Comparison of ENCODE assay signal across 8 cellular contexts in the genomic region with DNA sequence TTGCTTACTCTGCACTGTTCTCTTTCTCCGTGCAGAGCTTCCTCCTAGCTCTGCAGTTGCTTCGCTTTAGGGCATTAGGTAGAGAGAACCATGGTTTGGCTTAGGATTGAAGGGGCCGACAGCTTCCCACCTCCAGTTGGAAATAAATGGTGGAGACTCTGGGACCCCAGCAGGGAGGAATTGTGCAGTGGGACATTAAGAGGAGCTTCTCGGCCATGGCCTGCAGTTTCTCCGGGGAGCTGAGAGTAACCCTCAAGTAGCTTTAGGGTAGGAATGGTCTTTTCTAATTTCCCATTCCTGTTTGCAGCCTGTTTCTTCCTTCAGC. TPM values are rescaled to one million over a fixed set of nuclear protein-coding genes. Genes with fewer than 3 reads are reported as not detected.
DNase-seq lines count a peak whose midpoint lies in the region; ATAC-seq and TF ChIP-seq lines count a peak whose summit lies in the region.

No MANE protein-coding gene starts in this region.

- no peaks in the 10 kb centered on the region for H3K27me3 Mint-ChIP-seq in Caco-2 (ENCODE audit: insufficient read depth, unreplicated experiment)

- H3K27me3 ChIP-seq in Caco-2 (replicated peaks; ENCODE audit: control insufficient read depth, insufficient read depth, low read length), result no peaks in the 10 kb centered on the region
- no peaks in the 10 kb centered on the region for H3K27me3 ChIP-seq in PC-9 (ENCODE audit: insufficient read depth, low read depth)
- H3K27me3 ChIP-seq in fibroblast of lung (ENCODE audit: control insufficient read depth, insufficient read depth, low read length), result no peaks in the 10 kb centered on the region

- H3K4me3 ChIP-seq in Caco-2 (ENCODE audit: low read depth, low read length) (peak overlapping the region; percentile 82), PC-9 (peak overlapping the region; percentile 74), fibroblast of lung (replicated peaks in 1 of 4; ENCODE audit: control extremely low read depth in 1 of 4, insufficient read depth in 1 of 4, low read depth in 3 of 4, low read length in 4 of 4) (peak overlapping the region; percentile 81 to 92 (median 86))

- no peaks in the 10 kb centered on the region for H3K9me3 Mint-ChIP-seq in Caco-2 (ENCODE audit: unreplicated experiment)

- no peaks in the 10 kb centered on the region for H3K9me3 ChIP-seq in Caco-2
- no peaks in the 10 kb centered on the region for H3K9me3 ChIP-seq in PC-9 (ENCODE audit: insufficient read depth, low read depth)
- no peaks in the 10 kb centered on the region for H3K9me3 ChIP-seq in fibroblast of lung (ENCODE audit: control insufficient read depth, insufficient read depth, low read depth, low read length)

- no peak overlapping the region for H3K9ac ChIP-seq in fibroblast of lung (ENCODE audit: insufficient read depth, low read length)

- H3K4me2 ChIP-seq in PC-9, result peak overlapping the region; percentile 84
- H3K4me2 ChIP-seq in fibroblast of lung (ENCODE audit: extremely low read depth, insufficient read depth, low read length), result peak overlapping the region; percentile 94

- H3K27ac Mint-ChIP-seq in Caco-2 (ENCODE audit: unreplicated experiment), result no peak overlapping the region

- intact Hi-C loops in Caco-2 (cut with micrococcal nuclease; ENCODE audit: unreplicated experiment), result loop anchor here (5.0 kb wide), 1 partner anchor 207 kb away; the partner anchor contains the start of genes ARL3 and SFXN2
- intact Hi-C loops in PC-9 (cut with micrococcal nuclease; ENCODE audit: unreplicated experiment), result loop anchor here (5.0 to 10.0 kb wide), 2 partner anchors 77 to 350 kb away; partner anchors contain the start of gene NOLC1
- intact Hi-C loops in posterior vena cava (cut with DNase I), result loop anchor here (5.0 to 10.0 kb wide), 2 partner anchors 77 to 140 kb away; partner anchors contain the start of gene TRIM8 (in 1 of the 2)

- H3K36me3 ChIP-seq in Caco-2 (ENCODE audit: control insufficient read depth, insufficient read depth, low read length), result no peaks in the 10 kb centered on the region
- H3K36me3 ChIP-seq in PC-9 (ENCODE audit: low read depth), result no peaks in the 10 kb centered on the region
- H3K36me3 ChIP-seq in fibroblast of lung (ENCODE audit: control insufficient read depth, insufficient read depth, low read length), result no peaks in the 10 kb centered on the region

- H3K9me2 ChIP-seq in PC-9 (ENCODE audit: insufficient read depth), result no peaks in the 10 kb centered on the region

- no peak for TF ChIP-seq CTCF in Caco-2 (IDR thresholded peaks at IDR 0.05; ENCODE audit: insufficient read depth in 1 of 2, low read depth in 1 of 2, low read length in 1 of 2, severe bottlenecking in 1 of 2, unreplicated experiment in 1 of 2)
- no peak for TF ChIP-seq CTCF in PC-9 (conservative IDR thresholded peaks at IDR 0.05)
- TF ChIP-seq CTCF in fibroblast of lung (conservative IDR thresholded peaks at IDR 0.05 in 1 of 2, IDR thresholded peaks at IDR 0.05 in 1 of 2; ENCODE audit: low read depth in 1 of 2, low read length in 2 of 2), result no peak

- H3K79me2 ChIP-seq in PC-9 (ENCODE audit: low read depth), result peaks cover 50% of the 10 kb centered on the region
- H3K79me2 ChIP-seq in fibroblast of lung (ENCODE audit: control insufficient read depth, insufficient read depth, low read length), result peaks cover 42% of the 10 kb centered on the region

- POLR2A ChIA-PET in Caco-2 (lab: Charles Lee) (interaction anchor here (0.6 kb wide), 1 partner anchor 74 kb away, joined by 5 read pairs; no protein-coding TSS in a partner anchor), PC-9 (lab: Charles Lee; ENCODE audit: unreplicated experiment) (no interaction called here)

- H3K4me3 Mint-ChIP-seq in Caco-2 (ENCODE audit: unreplicated experiment), result no peak overlapping the region

- H3K36me3 Mint-ChIP-seq in Caco-2 (ENCODE audit: insufficient read depth, unreplicated experiment), result peaks cover 26% of the 10 kb centered on the region

- H4K20me1 ChIP-seq in PC-9 (ENCODE audit: insufficient read depth) (peaks cover 10% of the 10 kb centered on the region), fibroblast of lung (ENCODE audit: control insufficient read depth, extremely low read depth, insufficient read depth, low read length) (no peaks in the 10 kb centered on the region)

- BruUV-seq in Caco-2 (replicated peaks; lab: Mats Ljungman, UMichigan), result no TSS peak
- no TSS peak for BruUV-seq in PC-9 (replicated peaks; lab: Mats Ljungman, UMichigan)

- no peak for ATAC-seq in GM19328 (IDR thresholded peaks at IDR 0.05; ENCODE audit: unreplicated experiment)
- ATAC-seq in GM21423 (IDR thresholded peaks at IDR 0.05; ENCODE audit: unreplicated experiment), result no peak
- no peak for ATAC-seq in GM21737 (IDR thresholded peaks at IDR 0.05; ENCODE audit: unreplicated experiment)

- H3F3A ChIP-seq in PC-9 (ENCODE audit: insufficient read depth, low read depth), result peaks cover 28% of the 10 kb centered on the region

- DNase-seq in Caco-2 (no peak), PC-9 (no peak), fibroblast of lung (ENCODE audit: low read depth in 2 of 2) (no peak), posterior vena cava (ENCODE audit: low spot score) (peak; percentile 47)
- DNase-seq in stimulated activated CD4-positive, alpha-beta T cell treated with anti-CD3 and anti-CD28 coated beads, Interleukin-1b, Interleukin-23, amount 100 ng/mL, for 48 hours, result no peak

- H2AFZ ChIP-seq in PC-9 (no peak overlapping the region), fibroblast of lung (ENCODE audit: low read length) (no peak overlapping the region)

- H3K4me1 ChIP-seq in Caco-2 (no peaks in the 10 kb centered on the region), PC-9 (replicated peaks; ENCODE audit: insufficient read depth) (peaks cover 48% of the 10 kb centered on the region), fibroblast of lung (ENCODE audit: control insufficient read depth, extremely low read depth, insufficient read depth, low read length) (peaks cover 5% of the 10 kb centered on the region)

- CTCF ChIA-PET in Caco-2 (lab: Charles Lee), result interaction anchor here (1.0 to 4.0 kb wide), 6 partner anchors 18 to 140 kb away, joined by 4 to 122 read pairs (median 6); partner anchors contain the start of gene TRIM8
- CTCF ChIA-PET in PC-9 (lab: Charles Lee), result interaction anchor here (1.9 kb wide), 1 partner anchor 79 kb away, joined by 5 read pairs; no protein-coding TSS in a partner anchor

- H3K27ac ChIP-seq in PC-9 (no peak overlapping the region), fibroblast of lung (ENCODE audit: insufficient read depth, low read length) (no peak overlapping the region)

- no peaks in the 10 kb centered on the region for H3K4me1 Mint-ChIP-seq in Caco-2 (ENCODE audit: low read depth, unreplicated experiment)

RNA-seq across cellular contexts. Expression of gene SUFU, which starts 1.2 kb away (rescaled TPM):
- total RNA-seq in Caco-2 (2022) (10.6 and 11.4 TPM in 2 replicates), PC-9 (2021) (16.9 and 20.2 TPM in 2 replicates), fibroblast of lung (2.6 and 4.3 TPM in 2 replicates), posterior vena cava (10 to 100 TPM; 10.4 to 11.3 TPM)
- polyA plus RNA-seq in fibroblast of lung, result 5.6 and 8.2 TPM in 2 replicates
- 8.9 and 11.5 TPM in 2 replicates for polyA plus RNA-seq in fibroblast of lung (2012)
- 22.2 and 55.5 TPM in 2 replicates for polyA minus RNA-seq in fibroblast of lung (ENCODE audit: low replicate concordance)

RNA-seq across cellular contexts. Expression of gene ACTR1A, which starts 2.4 kb away (rescaled TPM):
- total RNA-seq in Caco-2 (2022) (65.9 and 69.7 TPM in 2 replicates), PC-9 (2021) (25.8 and 29.4 TPM in 2 replicates), fibroblast of lung (94.8 and 128 TPM in 2 replicates), posterior vena cava (100 to 1,000 TPM; 102 to 107 TPM)
- polyA plus RNA-seq in fibroblast of lung, result 125 and 155 TPM in 2 replicates
- polyA plus RNA-seq in fibroblast of lung (2012), result 126 and 161 TPM in 2 replicates
- polyA minus RNA-seq in fibroblast of lung (ENCODE audit: low replicate concordance), result 267 and 301 TPM in 2 replicates

RNA-seq across cellular contexts. Expression of gene C10orf95, which starts 53.6 kb away (rescaled TPM):
- total RNA-seq in Caco-2 (2022) (0.82 and 0.86 TPM in 2 replicates), PC-9 (2021) (1.0 and 1.4 TPM in 2 replicates), fibroblast of lung (under 0.01 and 0.17 TPM in 2 replicates), posterior vena cava (not detected)
- not detected in 2 replicates for polyA plus RNA-seq in fibroblast of lung
- polyA plus RNA-seq in fibroblast of lung (2012), result not detected in 2 replicates
- not detected in 2 replicates for polyA minus RNA-seq in fibroblast of lung (ENCODE audit: low replicate concordance)
